ENCODE assay signal across 14 cellular contexts in genomic region chr3:81742581-81742980, GRCh38. TPM values are rescaled to one million over a fixed set of nuclear protein-coding genes. Genes with fewer than 3 reads are reported as not detected.
DNase-seq lines count a peak whose midpoint lies in the region; ATAC-seq and TF ChIP-seq lines count a peak whose summit lies in the region.
"Had no signal": no experiment of that assay in that cellular context is flagged by ENCODE, and none has a peak within 500 bp of the region (broad histone marks: within the 10 kb centered on the region; RNA-seq: fewer than 3 reads in every experiment).

No MANE protein-coding gene starts in this region.

- H3K27me3 ChIP-seq in BLaER1 treated with 17β-estradiol and CSF1 and Interleukin-3, amounts not matched to agents 10 nM and 100 nM, result no peaks in the 10 kb centered on the region
- H3K27me3 ChIP-seq in SK-N-SH (ENCODE audit: insufficient read depth) (no peaks in the 10 kb centered on the region), sigmoid colon (no peaks in the 10 kb centered on the region)
- H3K27me3 ChIP-seq: spleen had no signal

- peaks cover 0 to 14% (median 11%) of the 10 kb centered on the region in 11 experiments; a peak in 11 of 22 replicates for H3K9me3 ChIP-seq in BLaER1 treated with 17β-estradiol and CSF1 and Interleukin-3, amounts not matched to agents 10 nM and 100 nM (replicated peaks in 1 of 11)
- H3K9me3 ChIP-seq in SK-N-SH, result no peaks in the 10 kb centered on the region
- no peaks in the 10 kb centered on the region for H3K9me3 ChIP-seq in sigmoid colon
- H3K9me3 ChIP-seq: spleen had no signal

- peak overlapping the region in 9 of 11 experiments; percentile 23 to 69 (median 50); a peak in 10 of 22 replicates for H3K27ac ChIP-seq in BLaER1 treated with 17β-estradiol and CSF1 and Interleukin-3, amounts not matched to agents 10 nM and 100 nM
- H3K27ac ChIP-seq in SK-N-SH (ENCODE audit: low read depth in 2 of 2, low read length in 1 of 2) (peak overlapping the region; percentile 88 to 95; a peak in 3 of 4 replicates), sigmoid colon (peak overlapping the region; percentile 55 to 79 (median 69))
- H3K27ac ChIP-seq: KMS-11 had no signal

- intact Hi-C loops in sigmoid colon (cut with DNase I), result no loop called here

- H3K9ac ChIP-seq in BLaER1 treated with 17β-estradiol and CSF1 and Interleukin-3, amounts not matched to agents 10 nM and 100 nM, result no peak overlapping the region
- H3K9ac ChIP-seq in SK-N-SH, result peak overlapping the region; percentile 64
- H3K9ac ChIP-seq: KMS-11 had no signal

- no peak for TF ChIP-seq CTCF in SK-N-SH (IDR thresholded peaks at IDR 0.05)
- no peak for TF ChIP-seq CTCF in sigmoid colon (IDR thresholded peaks at IDR 0.05)

- no peak overlapping the region for H3K4me3 ChIP-seq in BLaER1 treated with 17β-estradiol and CSF1 and Interleukin-3, amounts not matched to agents 10 nM and 100 nM
- peak overlapping the region in 1 of 2 experiments; percentile 23; a peak in 2 of 4 replicates for H3K4me3 ChIP-seq in SK-N-SH (ENCODE audit: low read depth in 2 of 2, low read length in 1 of 2)
- no peak overlapping the region for H3K4me3 ChIP-seq in sigmoid colon
- H3K4me3 ChIP-seq: spleen had no signal

- H2AFZ ChIP-seq in SK-N-SH (ENCODE audit: low read depth), result no peak overlapping the region

- H3K4me3 Mint-ChIP-seq in stimulated activated effector memory CD8-positive, alpha-beta T cell treated with anti-CD3 and anti-CD28 coated beads, Interleukin-12 subunit alpha, Interleukin-12 subunit beta, amount 100 ng/mL, for 72 hours, result no peak overlapping the region
- H3K4me3 Mint-ChIP-seq: immature natural killer cell; naive thymus-derived CD8-positive, alpha-beta T cell had no signal

- peaks cover 38% of the 10 kb centered on the region for H3F3A ChIP-seq in SK-N-SH (replicated peaks; ENCODE audit: insufficient read depth)

- POLR2A ChIA-PET in SK-N-SH (lab: Yijun Ruan, JAX), result no interaction called here

- CTCF ChIA-PET in SK-N-SH (lab: Yijun Ruan, JAX), result no interaction called here

- H3K9me2 ChIP-seq in SK-N-SH, result no peaks in the 10 kb centered on the region

- no peak for ATAC-seq in HG03342 (IDR thresholded peaks at IDR 0.05; ENCODE audit: unreplicated experiment)
- no peak for ATAC-seq in stimulated activated effector memory CD8-positive, alpha-beta T cell treated with anti-CD3 and anti-CD28 coated beads, Interleukin-12 subunit alpha, Interleukin-12 subunit beta, amount 100 ng/mL, for 72 hours
- ATAC-seq: naive thymus-derived CD8-positive, alpha-beta T cell had no signal

- TF ChIP-seq EP300 in SK-N-SH (IDR thresholded peaks at IDR 0.05; ENCODE audit: borderline replicate concordance in 1 of 2, low read depth in 1 of 2, low read length in 1 of 2), result no peak
- no peak for TF ChIP-seq EP300 in sigmoid colon (IDR thresholded peaks at IDR 0.05)

- no peak overlapping the region for H3K27ac Mint-ChIP-seq in stimulated activated effector memory CD8-positive, alpha-beta T cell treated with anti-CD3 and anti-CD28 coated beads, Interleukin-12 subunit alpha, Interleukin-12 subunit beta, amount 100 ng/mL, for 72 hours
- H3K27ac Mint-ChIP-seq: immature natural killer cell; naive thymus-derived CD8-positive, alpha-beta T cell had no signal

- no peaks in the 10 kb centered on the region for H3K9me3 Mint-ChIP-seq in stimulated activated effector memory CD8-positive, alpha-beta T cell treated with anti-CD3 and anti-CD28 coated beads, Interleukin-12 subunit alpha, Interleukin-12 subunit beta, amount 100 ng/mL, for 72 hours
- H3K9me3 Mint-ChIP-seq: immature natural killer cell had no signal

- peaks cover 64% of the 10 kb centered on the region for H3K79me2 ChIP-seq in SK-N-SH (ENCODE audit: insufficient read depth)

- TF ChIP-seq POLR2A in sigmoid colon (IDR thresholded peaks at IDR 0.05), result no peak

- H3K36me3 Mint-ChIP-seq in stimulated activated effector memory CD8-positive, alpha-beta T cell treated with anti-CD3 and anti-CD28 coated beads, Interleukin-12 subunit alpha, Interleukin-12 subunit beta, amount 100 ng/mL, for 72 hours, result peaks cover 54% of the 10 kb centered on the region

- H3K36me3 ChIP-seq in BLaER1 treated with 17β-estradiol and CSF1 and Interleukin-3, amounts not matched to agents 10 nM and 100 nM, result peaks cover 11 to 75% (median 41%) of the 10 kb centered on the region in 11 experiments; a peak in 21 of 22 replicates
- H3K36me3 ChIP-seq in SK-N-SH (replicated peaks in 1 of 2; ENCODE audit: control insufficient read depth in 1 of 2, insufficient read depth in 2 of 2, low read length in 1 of 2) (no peaks in the 10 kb centered on the region), sigmoid colon (no peaks in the 10 kb centered on the region)
- H3K36me3 ChIP-seq: spleen had no signal

- DNase-seq in SK-N-SH (no peak), fibroblast of peridontal ligament (ENCODE audit: extremely low read depth) (peak; percentile 44), sigmoid colon (no peak), foreskin melanocyte (no peak), NCI-H1930 (lab: John Stamatoyannopoulos, UW) (no peak)
- DNase-seq in stimulated activated effector memory CD8-positive, alpha-beta T cell treated with anti-CD3 and anti-CD28 coated beads, Interleukin-12 subunit alpha, Interleukin-12 subunit beta, amount 100 ng/mL, for 72 hours (ENCODE audit: low spot score in 2 of 2), result no peak
- DNase-seq: activated T-cell treated with anti-CD3 and anti-CD28 coated beads, Interleukin-2, amount 50 U/mL, for 48 hours; immature natural killer cell; naive thymus-derived CD8-positive, alpha-beta T cell; NCI-H2081; spleen had no signal

- peaks cover 0 to 43% (median 15%) of the 10 kb centered on the region in 10 experiments; a peak in 13 of 20 replicates for H3K4me1 ChIP-seq in BLaER1 treated with 17β-estradiol and CSF1 and Interleukin-3, amounts not matched to agents 10 nM and 100 nM
- peaks cover 0 to 33% of the 10 kb centered on the region in 2 experiments; a peak in 3 of 4 replicates for H3K4me1 ChIP-seq in SK-N-SH (ENCODE audit: control insufficient read depth in 1 of 2, insufficient read depth in 2 of 2, low read depth in 1 of 2, low read length in 1 of 2)
- peaks cover 0 to 46% (median 35%) of the 10 kb centered on the region in 4 donors for H3K4me1 ChIP-seq in sigmoid colon

- 39% methylated on average over 6 of the region's 6 CpGs for WGBS in SK-N-SH (ENCODE audit: low lambda C conversion rate)
- WGBS in sigmoid colon, 2 donors, result 86 to 90% methylated on average over 6 of the region's 6 CpGs

- H3K4me1 Mint-ChIP-seq in stimulated activated effector memory CD8-positive, alpha-beta T cell treated with anti-CD3 and anti-CD28 coated beads, Interleukin-12 subunit alpha, Interleukin-12 subunit beta, amount 100 ng/mL, for 72 hours, result peaks cover 6% of the 10 kb centered on the region

- no peak for TF ChIP-seq RAD21 in SK-N-SH (IDR thresholded peaks at IDR 0.05; ENCODE audit: low read length)

- H3K4me2 ChIP-seq in BLaER1 treated with 17β-estradiol and CSF1 and Interleukin-3, amounts not matched to agents 10 nM and 100 nM, result peak overlapping the region in 3 of 11 experiments; percentile 46 to 63 (median 61); a peak in 4 of 22 replicates
- H3K4me2 ChIP-seq in SK-N-SH, result peak overlapping the region; percentile 67
- H3K4me2 ChIP-seq: KMS-11 had no signal

- H4K20me1 ChIP-seq in BLaER1 treated with 17β-estradiol and CSF1 and Interleukin-3, amounts not matched to agents 10 nM and 100 nM, result peaks cover 0 to 86% (median 29%) of the 10 kb centered on the region in 11 experiments; a peak in 9 of 22 replicates
- no peaks in the 10 kb centered on the region for H4K20me1 ChIP-seq in SK-N-SH (ENCODE audit: insufficient read depth)

TF ChIP-seq in SK-N-SH, 30 proteins besides CTCF, POLR2A, EP300 and RAD21:
- TF ChIP-seq FOXM1 (IDR thresholded peaks at IDR 0.05; ENCODE audit: low read depth), result no peak
- no peak for TF ChIP-seq FOSL2 (IDR thresholded peaks at IDR 0.05; ENCODE audit: borderline replicate concordance, low read depth)
- TF ChIP-seq, protein P1, sequence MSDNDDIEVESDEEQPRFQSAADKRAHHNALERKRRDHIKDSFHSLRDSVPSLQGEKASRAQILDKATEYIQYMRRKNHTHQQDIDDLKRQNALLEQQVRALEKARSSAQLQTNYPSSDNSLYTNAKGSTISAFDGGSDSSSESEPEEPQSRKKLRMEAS (IDR thresholded peaks at IDR 0.05; ENCODE audit: low read depth), result no peak
- no peak for TF ChIP-seq RFX5 (IDR thresholded peaks at IDR 0.05; ENCODE audit: low read length)
- TF ChIP-seq MEF2A (IDR thresholded peaks at IDR 0.05; ENCODE audit: borderline replicate concordance, low read depth), result no peak
- no peak for TF ChIP-seq SMC3 (IDR thresholded peaks at IDR 0.05; ENCODE audit: low read depth, low read length)
- no peak for TF ChIP-seq CHD2 (IDR thresholded peaks at IDR 0.05; ENCODE audit: low read length, partially characterized antibody)

RNA-seq across cellular contexts. Expression of gene GBE1, which starts 18.9 kb away (rescaled TPM):
- polyA plus RNA-seq in SK-N-SH (2012; rRNA removed) (14.2 and 18.6 TPM in 2 replicates), sigmoid colon (10 to 100 TPM; 10.2 to 10.9 (median 10.8) TPM)
- polyA plus RNA-seq in SK-N-SH (2012; cell fraction: cytosol; rRNA removed), result 21.9 and 22.4 TPM in 2 replicates
- polyA plus RNA-seq in SK-N-SH (2012; cell fraction: nucleus; rRNA removed), result 6.4 and 17.7 TPM in 2 replicates
- total RNA-seq in sigmoid colon, result 10 to 100 TPM; 12.1 to 24.6 (median 20.4) TPM
